In genomic region chr19:3457531-3458228, GRCh38 we compare ENCODE assay signal across 12 cellular contexts. TPM values are rescaled to one million over a fixed set of nuclear protein-coding genes. Genes with fewer than 3 reads are reported as not detected.
DNase-seq lines count a peak whose midpoint lies in the region; ATAC-seq and TF ChIP-seq lines count a peak whose summit lies in the region.
"Had no signal": no experiment of that assay in that cellular context is flagged by ENCODE, and none has a peak within 500 bp of the region (broad histone marks: within the 10 kb centered on the region; RNA-seq: fewer than 3 reads in every experiment).

No MANE protein-coding gene starts in this region.

- H3K27me3 Mint-ChIP-seq in stimulated activated naive CD8-positive, alpha-beta T cell treated with anti-CD3 and anti-CD28 coated beads, Interleukin-15, amount 100 ng/mL, for 72 hours = no peaks in the 10 kb centered on the region

- no peaks in the 10 kb centered on the region for H3K9me3 Mint-ChIP-seq in stimulated activated naive CD8-positive, alpha-beta T cell treated with anti-CD3 and anti-CD28 coated beads, Interleukin-15, amount 100 ng/mL, for 72 hours

- H3K36me3 ChIP-seq in left ventricle myocardium inferior = peaks cover 62% of the 10 kb centered on the region
- H3K36me3 ChIP-seq in psoas muscle (ENCODE audit: insufficient read depth in 1 of 2, low read depth in 1 of 2) = peaks cover 7 to 68% of the 10 kb centered on the region in 2 donors

- no peak overlapping the region for H3K4me3 Mint-ChIP-seq in stimulated activated naive CD8-positive, alpha-beta T cell treated with anti-CD3 and anti-CD28 coated beads, Interleukin-15, amount 100 ng/mL, for 72 hours

- no peak for TF ChIP-seq CTCF in left ventricle myocardium inferior (IDR thresholded peaks at IDR 0.05; ENCODE audit: borderline replicate concordance)
- TF ChIP-seq CTCF in psoas muscle (IDR thresholded peaks at IDR 0.05) = no peak

- H3K4me1 ChIP-seq in left ventricle myocardium inferior = peaks cover 44% of the 10 kb centered on the region
- H3K4me1 ChIP-seq in psoas muscle = peaks cover 28% of the 10 kb centered on the region

- H3K27ac ChIP-seq in left ventricle myocardium inferior (replicated peaks) = peak overlapping the region; percentile 90
- peak overlapping the region; percentile 71 for H3K27ac ChIP-seq in psoas muscle

- 57 to 72% (median 61%) methylated on average over 19 to 22 of the region's 22 CpGs for WGBS in psoas muscle, 3 donors

- ATAC-seq in stimulated activated naive CD8-positive, alpha-beta T cell treated with anti-CD3 and anti-CD28 coated beads, Interleukin-15, amount 100 ng/mL, for 72 hours = peak; percentile 14
- no peak for ATAC-seq in stimulated activated naive CD8-positive, alpha-beta T cell treated with anti-CD3 and anti-CD28 coated beads, Interleukin-15, Interleukin-2, amounts not matched to agents 100 U/mL and 50 U/mL, for 24 hours
- peak in 1 of 4 donors; percentile 3 for ATAC-seq in psoas muscle
- no peak for ATAC-seq in GM19452 (IDR thresholded peaks at IDR 0.05; ENCODE audit: unreplicated experiment)

- H3K27me3 ChIP-seq in left ventricle myocardium inferior (ENCODE audit: low read depth) (no peaks in the 10 kb centered on the region), psoas muscle (ENCODE audit: insufficient read depth in 3 of 3, low read length in 2 of 3) (no peaks in the 10 kb centered on the region)

- intact Hi-C loops in left ventricle myocardium inferior (cut with micrococcal nuclease) (no loop called here), psoas muscle (cut with DNase I) (no loop called here)

- H3K27ac Mint-ChIP-seq in stimulated activated naive CD8-positive, alpha-beta T cell treated with anti-CD3 and anti-CD28 coated beads, Interleukin-15, amount 100 ng/mL, for 72 hours = no peak overlapping the region

- no peaks in the 10 kb centered on the region for H3K4me1 Mint-ChIP-seq in stimulated activated naive CD8-positive, alpha-beta T cell treated with anti-CD3 and anti-CD28 coated beads, Interleukin-15, amount 100 ng/mL, for 72 hours

- H3K9me3 ChIP-seq in left ventricle myocardium inferior (replicated peaks) = no peaks in the 10 kb centered on the region
- no peaks in the 10 kb centered on the region for H3K9me3 ChIP-seq in psoas muscle

- H3K4me3 ChIP-seq in left ventricle myocardium inferior = no peak overlapping the region
- H3K4me3 ChIP-seq in psoas muscle = no peak overlapping the region

- no peak for DNase-seq in stimulated activated naive CD8-positive, alpha-beta T cell treated with anti-CD3 and anti-CD28 coated beads, Interleukin-15, amount 100 ng/mL, for 72 hours
- DNase-seq in stimulated activated naive CD8-positive, alpha-beta T cell treated with anti-CD3 and anti-CD28 coated beads, Interleukin-15, Interleukin-2, amounts not matched to agents 100 U/mL and 50 U/mL, for 24 hours = no peak
- DNase-seq in left ventricle myocardium inferior = peak; percentile 33
- DNase-seq in psoas muscle = no peak
- DNase-seq in amygdala (lab: John Stamatoyannopoulos, UW) = no peak
- DNase-seq in T-helper 2 cell = no peak
- no peak for DNase-seq in inferior parietal cortex (ENCODE audit: extremely low spot score)

RNA-seq across cellular contexts. Expression of gene SMIM24, which starts 22.6 kb away (rescaled TPM):
- not detected for total RNA-seq in left ventricle myocardium inferior
- not detected for total RNA-seq in psoas muscle
- polyA plus RNA-seq in psoas muscle = under 1 TPM; 0.10 to 0.53 (median 0.49) TPM
- total RNA-seq: bronchial epithelial cell, Daoy, H4 had no signal

RNA-seq across cellular contexts. Expression of gene SMIM44, which starts 25.6 kb away (rescaled TPM):
- not detected for total RNA-seq in left ventricle myocardium inferior
- total RNA-seq in psoas muscle = not detected
- polyA plus RNA-seq in psoas muscle = not detected
- total RNA-seq: activated CD8-positive, alpha-beta memory T cell treated with anti-CD3 and anti-CD28 coated beads for 36 hours; bronchial epithelial cell; Daoy; H4 had no signal

RNA-seq across cellular contexts. Expression of gene DOHH, which starts 42.8 kb away (rescaled TPM):
- total RNA-seq in left ventricle myocardium inferior = 11.1 TPM
- 10 to 100 TPM; 11.5 to 21.8 (median 17.1) TPM for total RNA-seq in psoas muscle
- 10 to 100 TPM; 22.3 to 54.3 (median 45.3) TPM for polyA plus RNA-seq in psoas muscle

RNA-seq across cellular contexts. Expression of gene FZR1, which starts 48.4 kb away (rescaled TPM):
- total RNA-seq in left ventricle myocardium inferior (20.7 TPM), psoas muscle (10 to 100 TPM; 24.3 to 25.8 (median 25.1) TPM)
- polyA plus RNA-seq in psoas muscle = 10 to 100 TPM; 12.8 to 20.3 (median 13.7) TPM
